In genomic region chr21:10570803-10571202, GRCh38 we compare ENCODE assay signal across 15 cellular contexts. TPM values are rescaled to one million over a fixed set of nuclear protein-coding genes. Genes with fewer than 3 reads are reported as not detected.
"Had no signal": no experiment of that assay in that cellular context is flagged by ENCODE, and none has a peak within 500 bp of the region (broad histone marks: within the 10 kb centered on the region; RNA-seq: fewer than 3 reads in every experiment).

No MANE protein-coding gene starts in this region.

RNA-seq across cellular contexts. Expression of gene TPTE, which starts 49.4 kb away (rescaled TPM):
- total RNA-seq: activated B cell treated with CpG ODN at 0.5 μM for 24 hours; activated CD4-positive, alpha-beta memory T cell treated with anti-CD3 and anti-CD28 coated beads for 36 hours; activated CD4-positive, alpha-beta T cell treated with anti-CD3 and anti-CD28 coated beads, Interleukin-2, amount 10 ng/mL, durations not matched to agents 24 days and 14 days; activated CD8-positive, alpha-beta memory T cell treated with anti-CD3 and anti-CD28 coated beads for 36 hours; activated CD8-positive, alpha-beta T cell treated with anti-CD3 and anti-CD28 coated beads for 36 hours; activated naive CD4-positive, alpha-beta T cell treated with anti-CD3 and anti-CD28 coated beads for 36 hours; activated naive CD4-positive, alpha-beta T cell treated with anti-CD3 and anti-CD28 coated beads, Interleukin-2, amount 50 U/mL, for 72 hours; activated naive CD8-positive, alpha-beta T cell treated with anti-CD3 and anti-CD28 coated beads for 36 hours; activated T-cell treated with anti-CD3 and anti-CD28 coated beads, Interleukin-2, amount 50 U/mL, for 4 hours; activated T-helper 1 cell treated with anti-CD3 and anti-CD28 coated beads, Interleukin-12 subunit alpha, Interleukin-12 subunit beta, Interleukin-2, Interleukin-4 antibody, amounts not matched to agents 30 ng/mL and 10 ng/mL and 1 ng/mL, durations not matched to agents 14 hours and 24 hours and 36 hours; activated T-helper 17 cell treated with anti-CD3 and anti-CD28 coated beads, Interleukin-2, amount 50 U/mL, for 72 hours; adrenal gland; ascending aorta; bronchial epithelial cell; cardiac muscle cell had no signal
- polyA plus RNA-seq: cardiac muscle cell had no signal
